ENCODE assay signal across 1 cellular context in genomic region chr15:97443101-97443500, GRCh38.
TF ChIP-seq lines count a peak whose summit lies in the region.

No MANE protein-coding gene starts in this region.

TF ChIP-seq in WTC11, 78 proteins besides CTCF, POLR2A, EP300 and RAD21 (continued from another document):
- TF ChIP-seq, protein P1, sequence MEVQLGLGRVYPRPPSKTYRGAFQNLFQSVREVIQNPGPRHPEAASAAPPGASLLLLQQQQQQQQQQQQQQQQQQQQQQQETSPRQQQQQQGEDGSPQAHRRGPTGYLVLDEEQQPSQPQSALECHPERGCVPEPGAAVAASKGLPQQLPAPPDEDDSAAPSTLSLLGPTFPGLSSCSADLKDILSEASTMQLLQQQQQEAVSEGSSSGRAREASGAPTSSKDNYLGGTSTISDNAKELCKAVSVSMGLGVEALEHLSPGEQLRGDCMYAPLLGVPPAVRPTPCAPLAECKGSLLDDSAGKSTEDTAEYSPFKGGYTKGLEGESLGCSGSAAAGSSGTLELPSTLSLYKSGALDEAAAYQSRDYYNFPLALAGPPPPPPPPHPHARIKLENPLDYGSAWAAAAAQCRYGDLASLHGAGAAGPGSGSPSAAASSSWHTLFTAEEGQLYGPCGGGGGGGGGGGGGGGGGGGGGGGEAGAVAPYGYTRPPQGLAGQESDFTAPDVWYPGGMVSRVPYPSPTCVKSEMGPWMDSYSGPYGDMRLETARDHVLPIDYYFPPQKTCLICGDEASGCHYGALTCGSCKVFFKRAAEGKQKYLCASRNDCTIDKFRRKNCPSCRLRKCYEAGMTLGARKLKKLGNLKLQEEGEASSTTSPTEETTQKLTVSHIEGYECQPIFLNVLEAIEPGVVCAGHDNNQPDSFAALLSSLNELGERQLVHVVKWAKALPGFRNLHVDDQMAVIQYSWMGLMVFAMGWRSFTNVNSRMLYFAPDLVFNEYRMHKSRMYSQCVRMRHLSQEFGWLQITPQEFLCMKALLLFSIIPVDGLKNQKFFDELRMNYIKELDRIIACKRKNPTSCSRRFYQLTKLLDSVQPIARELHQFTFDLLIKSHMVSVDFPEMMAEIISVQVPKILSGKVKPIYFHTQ (CRISPR knock-in tag; IDR thresholded peaks at IDR 0.05) = no peak
- TF ChIP-seq SMAD4 (CRISPR knock-in tag; IDR thresholded peaks at IDR 0.05) = no peak
- no peak for TF ChIP-seq ZNF532 (CRISPR knock-in tag; IDR thresholded peaks at IDR 0.05; ENCODE audit: borderline replicate concordance)
- no peak for TF ChIP-seq EMX1 (CRISPR knock-in tag; IDR thresholded peaks at IDR 0.05)
